In the genomic region with DNA sequence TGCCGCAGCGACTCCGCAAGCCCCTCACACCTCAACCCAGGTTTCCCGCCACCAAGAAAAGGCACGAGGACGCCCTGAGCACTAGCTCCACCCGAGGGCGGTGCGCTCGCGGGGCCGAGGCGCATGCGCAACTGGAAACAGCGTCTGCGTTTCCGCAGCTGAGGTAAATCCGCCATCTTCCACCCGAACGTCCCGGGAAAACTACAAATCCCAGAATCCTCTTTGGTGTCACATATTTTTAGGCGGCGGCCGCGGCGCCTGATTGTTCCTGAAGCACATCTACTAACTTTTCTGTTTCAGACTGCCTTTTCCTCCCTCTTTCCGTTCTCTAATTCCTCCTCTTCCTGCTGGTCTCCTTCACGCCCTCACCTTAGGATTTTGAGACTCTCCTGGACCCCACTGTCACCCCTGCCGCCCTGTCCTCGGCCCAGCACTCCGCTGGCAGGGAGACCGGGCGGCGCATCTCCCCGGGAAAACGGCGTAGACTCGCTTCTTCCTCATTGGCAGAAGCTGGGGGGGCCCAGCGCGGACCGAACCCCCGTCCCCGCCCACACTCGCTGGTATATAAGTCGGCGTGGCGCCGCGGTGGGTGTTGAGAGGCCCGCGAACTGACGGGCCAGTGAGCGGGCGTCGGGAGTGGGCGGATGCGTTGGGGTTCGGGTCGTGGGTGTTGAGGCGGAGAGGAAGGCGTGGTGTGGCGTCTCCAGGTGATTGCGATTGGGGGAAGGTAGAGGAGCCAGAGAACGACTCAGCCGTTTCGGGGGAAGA, we compare ENCODE assay signal across 8 cellular contexts. TPM values are rescaled to one million over a fixed set of nuclear protein-coding genes. Genes with fewer than 3 reads are reported as not detected.
A peak's percentile ranks its signal among the peaks of the same experiment; 100 is the strongest.
DNase-seq lines count a peak whose midpoint lies in the region; ATAC-seq and TF ChIP-seq lines count a peak whose summit lies in the region.

A gene with protein sequence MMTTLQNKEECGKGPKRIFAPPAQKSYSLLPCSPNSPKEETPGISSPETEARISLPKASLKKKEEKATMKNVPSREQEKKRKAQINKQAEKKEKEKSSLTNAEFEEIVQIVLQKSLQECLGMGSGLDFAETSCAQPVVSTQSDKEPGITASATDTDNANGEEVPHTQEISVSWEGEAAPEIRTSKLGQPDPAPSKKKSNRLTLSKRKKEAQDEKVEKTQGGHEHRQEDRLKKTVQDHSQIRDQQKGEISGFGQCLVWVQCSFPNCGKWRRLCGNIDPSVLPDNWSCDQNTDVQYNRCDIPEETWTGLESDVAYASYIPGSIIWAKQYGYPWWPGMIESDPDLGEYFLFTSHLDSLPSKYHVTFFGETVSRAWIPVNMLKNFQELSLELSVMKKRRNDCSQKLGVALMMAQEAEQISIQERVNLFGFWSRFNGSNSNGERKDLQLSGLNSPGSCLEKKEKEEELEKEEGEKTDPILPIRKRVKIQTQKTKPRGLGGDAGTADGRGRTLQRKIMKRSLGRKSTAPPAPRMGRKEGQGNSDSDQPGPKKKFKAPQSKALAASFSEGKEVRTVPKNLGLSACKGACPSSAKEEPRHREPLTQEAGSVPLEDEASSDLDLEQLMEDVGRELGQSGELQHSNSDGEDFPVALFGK (minus strand): TSS at position 505 of the 768 bp plus-strand sequence. CDS start 8,054 bp downstream, outside the sequence.

- ATAC-seq in GM19372 (IDR thresholded peaks at IDR 0.05; ENCODE audit: low read depth, unreplicated experiment) (peak; percentile 35), HG03521 (IDR thresholded peaks at IDR 0.05; ENCODE audit: unreplicated experiment) (peak; percentile 40), left lung (peak; percentile 77)

- H3K27ac ChIP-seq in BLaER1 treated with 17β-estradiol and CSF1 and Interleukin-3, amounts not matched to agents 10 nM and 100 nM, result peak within 1 kb of the TSS; percentile 95 to 100 (median 99)
- peak within 1 kb of the TSS; percentile 99 to 100 for H3K27ac ChIP-seq in left lung

- peaks cover 10 to 28% (median 27%) of the 10 kb centered on the region in 11 experiments for H3K36me3 ChIP-seq in BLaER1 treated with 17β-estradiol and CSF1 and Interleukin-3, amounts not matched to agents 10 nM and 100 nM
- peaks cover 0 to 20% of the 10 kb centered on the region in 2 donors for H3K36me3 ChIP-seq in left lung

- peaks cover 27 to 37% (median 30%) of the 10 kb centered on the region in 11 experiments; a peak in 21 of 22 replicates for H4K20me1 ChIP-seq in BLaER1 treated with 17β-estradiol and CSF1 and Interleukin-3, amounts not matched to agents 10 nM and 100 nM

- peak within 1 kb of the TSS; percentile 81 to 99 (median 97) for H3K4me2 ChIP-seq in BLaER1 treated with 17β-estradiol and CSF1 and Interleukin-3, amounts not matched to agents 10 nM and 100 nM

- peaks cover 0 to 10% (median 0%) of the 10 kb centered on the region in 11 experiments; a peak in 5 of 22 replicates for H3K9me3 ChIP-seq in BLaER1 treated with 17β-estradiol and CSF1 and Interleukin-3, amounts not matched to agents 10 nM and 100 nM (replicated peaks in 1 of 11)
- no peaks in the 10 kb centered on the region for H3K9me3 ChIP-seq in left lung

- no peaks in the 10 kb centered on the region for H3K27me3 ChIP-seq in BLaER1 treated with 17β-estradiol and CSF1 and Interleukin-3, amounts not matched to agents 10 nM and 100 nM
- no peaks in the 10 kb centered on the region for H3K27me3 ChIP-seq in left lung

- no peak for TF ChIP-seq CTCF in left lung (IDR thresholded peaks at IDR 0.05)

- H3K4me3 ChIP-seq in BLaER1 treated with 17β-estradiol and CSF1 and Interleukin-3, amounts not matched to agents 10 nM and 100 nM, result peak within 1 kb of the TSS; percentile 79 to 99 (median 92)
- H3K4me3 ChIP-seq in left lung, result peak within 1 kb of the TSS; percentile 93 to 99

- peaks cover 29 to 36% (median 35%) of the 10 kb centered on the region in 10 experiments for H3K4me1 ChIP-seq in BLaER1 treated with 17β-estradiol and CSF1 and Interleukin-3, amounts not matched to agents 10 nM and 100 nM
- peaks cover 10 to 45% of the 10 kb centered on the region in 2 donors for H3K4me1 ChIP-seq in left lung

- H3K9ac ChIP-seq in BLaER1 treated with 17β-estradiol and CSF1 and Interleukin-3, amounts not matched to agents 10 nM and 100 nM, result peak within 1 kb of the TSS; percentile 94 to 100 (median 99)

- intact Hi-C loops in left lung (cut with DNase I), result no loop called here

- DNase-seq in NCI-H748 (lab: John Stamatoyannopoulos, UW; ENCODE audit: unreplicated experiment), result peak; percentile 96
- peak; percentile 97 to 98 for DNase-seq in activated CD4-positive, alpha-beta T cell treated with anti-CD3 and anti-CD28 coated beads, Interleukin-2, amount 50 U/mL, for 4 hours
- peak; percentile 97 for DNase-seq in dermis blood vessel endothelial cell
- peak; percentile 96 to 99 for DNase-seq in left lung
- peak; percentile 96 for DNase-seq in stimulated activated CD4-positive, alpha-beta T cell treated with anti-CD3 and anti-CD28 coated beads, Interleukin-2, amount 100 ng/mL, for 4 hours (ENCODE audit: low read depth)

RNA-seq across cellular contexts. Expression of the gene that starts here (rescaled TPM):
- 0.51 and 0.98 TPM in 2 replicates for total RNA-seq in dermis blood vessel endothelial cell
- total RNA-seq in left lung, result 1 to 10 TPM; 2.9 to 4.1 TPM

Comparison
In these comparisons a context has a peak if more than half of its experiments do, and no peak if none do; other contexts are left out.
1. Peak in every context shown above with its lines: DNase-seq, ATAC-seq, H3K4me3 ChIP-seq and H3K27ac ChIP-seq.
2. Peak in DNase-seq in dermis blood vessel endothelial cell; RNA of the gene not detected or under 1 TPM.